In genomic region chr12:124550123-124551089, GRCh38 we compare ENCODE assay signal across 11 cellular contexts. TPM values are rescaled to one million over a fixed set of nuclear protein-coding genes. Genes with fewer than 3 reads are reported as not detected.
A peak's percentile ranks its signal among the peaks of the same experiment; 100 is the strongest.
DNase-seq lines count a peak whose midpoint lies in the region; ATAC-seq, FAIRE-seq and TF ChIP-seq lines count a peak whose summit lies in the region.
"Had no signal": no experiment of that assay in that cellular context is flagged by ENCODE, and none has a peak within 500 bp of the region (broad histone marks: within the 10 kb centered on the region; RNA-seq: fewer than 3 reads in every experiment).

No MANE protein-coding gene starts in this region.

- peak overlapping the region in 2 of 3 donors; percentile 17 to 36 for H3K27ac Mint-ChIP-seq in CD4-positive, CD25-positive, alpha-beta regulatory T cell
- H3K27ac Mint-ChIP-seq in endothelial cell (ENCODE audit: unreplicated experiment), result no peak overlapping the region
- no peak overlapping the region for H3K27ac Mint-ChIP-seq in Calu3 (ENCODE audit: unreplicated experiment)

- no peaks in the 10 kb centered on the region for H3K36me3 Mint-ChIP-seq in CD4-positive, CD25-positive, alpha-beta regulatory T cell
- no peaks in the 10 kb centered on the region for H3K36me3 Mint-ChIP-seq in endothelial cell (ENCODE audit: low read depth, unreplicated experiment)
- H3K36me3 Mint-ChIP-seq in Calu3 (ENCODE audit: insufficient read depth, unreplicated experiment), result peaks cover 40% of the 10 kb centered on the region

- no peaks in the 10 kb centered on the region for H3K9me3 ChIP-seq in CD4-positive, CD25-positive, alpha-beta regulatory T cell (ENCODE audit: control insufficient read depth in 2 of 2, low read length in 2 of 2)
- H3K9me3 ChIP-seq in osteoblast (ENCODE audit: low read depth, low read length), result no peaks in the 10 kb centered on the region

- no peak overlapping the region for H3K4me3 ChIP-seq in CD4-positive, CD25-positive, alpha-beta regulatory T cell (ENCODE audit: low read depth, low read length)
- no peak overlapping the region for H3K4me3 ChIP-seq in osteoblast (ENCODE audit: insufficient read depth, low read length)
- H3K4me3 ChIP-seq: lung had no signal

- H3K4me2 ChIP-seq in osteoblast (ENCODE audit: insufficient read depth, low read length), result no peak overlapping the region

- H3K27ac ChIP-seq in CD4-positive, CD25-positive, alpha-beta regulatory T cell (ENCODE audit: insufficient read depth, low read length, poor library complexity, severe bottlenecking), result no peak overlapping the region
- peak overlapping the region; percentile 49 for H3K27ac ChIP-seq in osteoblast (ENCODE audit: low read depth, low read length)

- H2AFZ ChIP-seq in osteoblast (ENCODE audit: low read length), result no peak overlapping the region

- H4K20me1 ChIP-seq in osteoblast (ENCODE audit: insufficient read depth, low read length), result peaks cover 74% of the 10 kb centered on the region

- no peaks in the 10 kb centered on the region for H3K36me3 ChIP-seq in CD4-positive, CD25-positive, alpha-beta regulatory T cell (ENCODE audit: control insufficient read depth, insufficient read depth, low read length)
- H3K36me3 ChIP-seq in osteoblast (ENCODE audit: insufficient read depth, low read length), result no peaks in the 10 kb centered on the region

- peaks cover 50% of the 10 kb centered on the region for H3K4me1 ChIP-seq in CD4-positive, CD25-positive, alpha-beta regulatory T cell (ENCODE audit: control insufficient read depth, insufficient read depth, low read length, poor library complexity, severe bottlenecking)
- H3K4me1 ChIP-seq in osteoblast (ENCODE audit: insufficient read depth, low read length), result peaks cover 45% of the 10 kb centered on the region

- no peak for FAIRE-seq in RCC 7860 (lab: Jason Lieb, UNC)

- H3K4me1 Mint-ChIP-seq in CD4-positive, CD25-positive, alpha-beta regulatory T cell, result peaks cover 11 to 83% (median 37%) of the 10 kb centered on the region in 4 donors
- peaks cover 16% of the 10 kb centered on the region for H3K4me1 Mint-ChIP-seq in endothelial cell (ENCODE audit: unreplicated experiment)
- peaks cover 38% of the 10 kb centered on the region for H3K4me1 Mint-ChIP-seq in Calu3 (ENCODE audit: low read depth, unreplicated experiment)

- H3K27me3 ChIP-seq in CD4-positive, CD25-positive, alpha-beta regulatory T cell (ENCODE audit: control insufficient read depth, insufficient read depth, low read length), result no peaks in the 10 kb centered on the region
- H3K27me3 ChIP-seq in osteoblast (ENCODE audit: insufficient read depth, low read length), result no peaks in the 10 kb centered on the region

- ATAC-seq in CD4-positive, CD25-positive, alpha-beta regulatory T cell (ENCODE audit: low read depth in 2 of 2), result no peak
- ATAC-seq in GM19397 (IDR thresholded peaks at IDR 0.05; ENCODE audit: unreplicated experiment) (no peak), HG03439 (IDR thresholded peaks at IDR 0.05; ENCODE audit: unreplicated experiment) (no peak)

- peak overlapping the region in 1 of 4 donors; percentile 36 for H3K4me3 Mint-ChIP-seq in CD4-positive, CD25-positive, alpha-beta regulatory T cell
- peak overlapping the region; percentile 56 for H3K4me3 Mint-ChIP-seq in endothelial cell (ENCODE audit: unreplicated experiment)
- H3K4me3 Mint-ChIP-seq in Calu3 (ENCODE audit: low read depth, unreplicated experiment), result no peak overlapping the region

- H3K9me3 Mint-ChIP-seq in CD4-positive, CD25-positive, alpha-beta regulatory T cell, result no peaks in the 10 kb centered on the region
- H3K9me3 Mint-ChIP-seq in endothelial cell (ENCODE audit: unreplicated experiment) (no peaks in the 10 kb centered on the region), Calu3 (ENCODE audit: low read depth, unreplicated experiment) (no peaks in the 10 kb centered on the region)

- H3K79me2 ChIP-seq in osteoblast (ENCODE audit: insufficient read depth, low read length), result peaks cover 96% of the 10 kb centered on the region

- intact Hi-C loops in Calu3 (cut with micrococcal nuclease; ENCODE audit: unreplicated experiment), result no loop called here

- TF ChIP-seq CTCF in endothelial cell (IDR thresholded peaks at IDR 0.05; ENCODE audit: unreplicated experiment) (no peak), osteoblast (IDR thresholded peaks at IDR 0.05; ENCODE audit: extremely low read depth, low read depth, low read length) (no peak), Calu3 (IDR thresholded peaks at IDR 0.05; ENCODE audit: unreplicated experiment) (no peak)

- no peak for DNase-seq in CD4-positive, CD25-positive, alpha-beta regulatory T cell
- DNase-seq in NCI-H446 treated with DMSO at 0.1 percent for 48 hours (lab: John Stamatoyannopoulos, UW), result peak; percentile 38
- DNase-seq in endothelial cell (ENCODE audit: low spot score), result no peak
- peak; percentile 80 for DNase-seq in osteoblast (ENCODE audit: insufficient read length, low spot score, missing footprints)
- DNase-seq in RCC 7860 (ENCODE audit: low spot score), result no peak
- no peak for DNase-seq in Calu3
- DNase-seq: activated naive CD4-positive, alpha-beta T cell treated with Interleukin-2 at 50 U/mL for 16 hours; DND-41 had no signal

- H3K27me3 Mint-ChIP-seq in CD4-positive, CD25-positive, alpha-beta regulatory T cell, result peaks cover 4% of the 10 kb centered on the region
- H3K27me3 Mint-ChIP-seq in endothelial cell (ENCODE audit: unreplicated experiment) (peaks cover 10% of the 10 kb centered on the region), Calu3 (ENCODE audit: unreplicated experiment) (no peaks in the 10 kb centered on the region)

- CTCF ChIA-PET in Calu3 (lab: Charles Lee), result interaction anchor here (0.6 to 1.7 kb wide), 3 partner anchors 16 to 1012 kb away, joined by 4 to 5 read pairs (median 4); no protein-coding TSS in a partner anchor

- no TSS peak for BruUV-seq in Calu3 (replicated peaks; lab: Mats Ljungman, UMichigan)

RNA-seq across cellular contexts. Expression of gene NCOR2, which starts 17.0 kb away (rescaled TPM):
- 134 TPM for total RNA-seq in CD4-positive, CD25-positive, alpha-beta regulatory T cell
- polyA plus RNA-seq in CD4-positive, CD25-positive, alpha-beta regulatory T cell, result 1 to 10 TPM; 2.0 to 4.1 (median 2.4) TPM
- 132 TPM for total RNA-seq in endothelial cell (ENCODE audit: unreplicated experiment)
- 45.2 and 47.1 TPM in 2 replicates for total RNA-seq in osteoblast
- 325 and 348 TPM in 2 replicates for total RNA-seq in Calu3 (2022)

Comparison
In these comparisons a context has a peak if more than half of its experiments do, and no peak if none do; other contexts are left out.
1. DNase-seq: peak in NCI-H446 treated with DMSO at 0.1 percent for 48 hours (single experiment) and osteoblast (single experiment); none in CD4-positive, CD25-positive, alpha-beta regulatory T cell (0 of 3), endothelial cell (single experiment), RCC 7860 (single experiment) and Calu3 (single experiment).
2. H3K27ac Mint-ChIP-seq: peak in CD4-positive, CD25-positive, alpha-beta regulatory T cell (2 of 3); none in endothelial cell (single experiment) and Calu3 (single experiment).